In genomic region chr15:92903956-92904831, GRCh38 we compare ENCODE assay signal across 8 cellular contexts. TPM values are rescaled to one million over a fixed set of nuclear protein-coding genes. Genes with fewer than 3 reads are reported as not detected.
DNase-seq lines count a peak whose midpoint lies in the region; ATAC-seq and TF ChIP-seq lines count a peak whose summit lies in the region.

No MANE protein-coding gene starts in this region.

- TF ChIP-seq CTCF in KMS-11 (conservative IDR thresholded peaks at IDR 0.05; ENCODE audit: low read depth, low read length) (no peak), Panc1 (IDR thresholded peaks at IDR 0.05) (no peak), esophagus muscularis mucosa (IDR thresholded peaks at IDR 0.05) (no peak)

- peaks cover 22 to 48% of the 10 kb centered on the region in 2 donors for H3K36me3 Mint-ChIP-seq in activated T-cell treated with anti-CD3 and anti-CD28 coated beads, Interleukin-2, amount 50 U/mL, for 72 hours (ENCODE audit: insufficient read depth in 2 of 2)

- H3K4me1 ChIP-seq in KMS-11 (ENCODE audit: low read depth, poor library complexity, severe bottlenecking) (peaks cover 57% of the 10 kb centered on the region), Panc1 (ENCODE audit: control insufficient read depth, insufficient read depth, low read length) (peaks cover 53% of the 10 kb centered on the region), esophagus muscularis mucosa (peaks cover 42 to 74% (median 63%) of the 10 kb centered on the region in 4 donors), muscle layer of duodenum (ENCODE audit: control insufficient read depth in 1 of 2, insufficient read depth in 2 of 2, low read length in 2 of 2) (peaks cover 16 to 29% of the 10 kb centered on the region in 2 donors)

- H3K27me3 Mint-ChIP-seq in activated T-cell treated with anti-CD3 and anti-CD28 coated beads, Interleukin-2, amount 50 U/mL, for 72 hours (ENCODE audit: low read depth): no peaks in the 10 kb centered on the region

- H3K9me3 Mint-ChIP-seq in activated T-cell treated with anti-CD3 and anti-CD28 coated beads, Interleukin-2, amount 50 U/mL, for 72 hours: peaks cover under 1 to 2% of the 10 kb centered on the region in 2 donors

- H3K36me3 ChIP-seq in KMS-11 (ENCODE audit: insufficient read depth) (no peaks in the 10 kb centered on the region), Panc1 (ENCODE audit: control insufficient read depth, insufficient read depth, low read length) (peaks cover 30% of the 10 kb centered on the region), esophagus muscularis mucosa (no peaks in the 10 kb centered on the region), muscle layer of duodenum (ENCODE audit: control insufficient read depth in 1 of 2, insufficient read depth in 2 of 2, low read length in 2 of 2) (peaks cover 0 to 44% of the 10 kb centered on the region in 2 donors)

- BruUV-seq in Panc1 (replicated peaks; lab: Mats Ljungman, UMichigan): no TSS peak

- H3K4me3 ChIP-seq in KMS-11 (IDR thresholded peaks at IDR 0.05; ENCODE audit: insufficient read depth, low read depth, low read length): no peak overlapping the region
- H3K4me3 ChIP-seq in Panc1 (ENCODE audit: low read depth in 2 of 2, low read length in 2 of 2): peak overlapping the region; percentile 68 to 71
- H3K4me3 ChIP-seq in esophagus muscularis mucosa: peak overlapping the region; percentile 50 to 71 (median 66)
- H3K4me3 ChIP-seq in muscle layer of duodenum (ENCODE audit: low read depth in 1 of 2, low read length in 2 of 2): peak overlapping the region; percentile 91 to 97

- WGBS in esophagus muscularis mucosa: 0% methylated on average over 29 of the region's 50 CpGs

- H3K9me3 ChIP-seq in Panc1 (ENCODE audit: control insufficient read depth, insufficient read depth, low read depth, low read length) (no peaks in the 10 kb centered on the region), esophagus muscularis mucosa (no peaks in the 10 kb centered on the region), muscle layer of duodenum (ENCODE audit: control insufficient read depth in 1 of 2, low read length in 2 of 2) (no peaks in the 10 kb centered on the region)

- peaks cover 57% of the 10 kb centered on the region for H3K4me1 Mint-ChIP-seq in activated T-cell treated with anti-CD3 and anti-CD28 coated beads, Interleukin-2, amount 50 U/mL, for 72 hours (ENCODE audit: low read depth)

- intact Hi-C loops in Panc1 (cut with micrococcal nuclease; ENCODE audit: unreplicated experiment): loop anchor here (1.0 kb wide), 1 partner anchor 95 kb away; no protein-coding TSS in a partner anchor
- intact Hi-C loops in esophagus muscularis mucosa (cut with DNase I): no loop called here

- H3K4me2 ChIP-seq in KMS-11: peak overlapping the region; percentile 99

- peak overlapping the region; percentile 99 for H3K9ac ChIP-seq in KMS-11

- H4K20me1 ChIP-seq in KMS-11 (ENCODE audit: insufficient read depth): no peaks in the 10 kb centered on the region

- H3K27ac ChIP-seq in KMS-11: peak overlapping the region; percentile 99
- H3K27ac ChIP-seq in Panc1 (ENCODE audit: low read length): peak overlapping the region; percentile 100
- peak overlapping the region; percentile 89 to 98 (median 94) for H3K27ac ChIP-seq in esophagus muscularis mucosa (replicated peaks in 1 of 4)
- peak overlapping the region; percentile 100 for H3K27ac ChIP-seq in muscle layer of duodenum (ENCODE audit: low read length)

- TF ChIP-seq EP300 in esophagus muscularis mucosa (IDR thresholded peaks at IDR 0.05): peak; percentile 93

- peak; percentile 83 for DNase-seq in DMS79 treated with DMSO at 0.1 percent for 48 hours (lab: John Stamatoyannopoulos, UW)
- peak; percentile 91 for DNase-seq in Panc1 (ENCODE audit: low read depth, low spot score)
- DNase-seq in activated T-cell treated with anti-CD3 and anti-CD28 coated beads, Interleukin-2, amount 50 U/mL, for 72 hours: peak; percentile 98 to 100
- peak; percentile 100 for DNase-seq in esophagus muscularis mucosa (ENCODE audit: extremely low spot score)
- DNase-seq in stimulated activated CD8-positive, alpha-beta memory T cell treated with anti-CD3 and anti-CD28 coated beads, Interleukin-7, amount 100 ng/mL, for 24 hours (ENCODE audit: low read depth): peak; percentile 93

- H3K4me3 Mint-ChIP-seq in activated T-cell treated with anti-CD3 and anti-CD28 coated beads, Interleukin-2, amount 50 U/mL, for 72 hours: peak overlapping the region; percentile 92 to 99

- POLR2A ChIA-PET in Panc1 (lab: Charles Lee): interaction anchor here (0.6 to 1.6 kb wide), 4 partner anchors 22 to 103 kb away, joined by 3 to 7 read pairs (median 4); no protein-coding TSS in a partner anchor

- peaks cover 96% of the 10 kb centered on the region for H3K79me2 ChIP-seq in KMS-11 (ENCODE audit: insufficient read depth, low read depth)

- CTCF ChIA-PET in Panc1 (lab: Charles Lee): interaction anchor here (0.5 to 0.7 kb wide), 2 partner anchors 94 to 150 kb away, joined by 3 to 4 read pairs; no protein-coding TSS in a partner anchor

- TF ChIP-seq POLR2A in esophagus muscularis mucosa (IDR thresholded peaks at IDR 0.05; ENCODE audit: low read depth): peak; percentile 88

- ATAC-seq in GM21786 (IDR thresholded peaks at IDR 0.05; ENCODE audit: unreplicated experiment) (peak; percentile 56), Panc1 (peak; percentile 91)
- ATAC-seq in activated T-cell treated with anti-CD3 and anti-CD28 coated beads, Interleukin-2, amount 50 U/mL, for 72 hours (replicated peaks in 1 of 2): peak; percentile 84 to 85

- in situ Hi-C loops in Panc1 (cut with HindIII; ENCODE audit: low pct_unique_long_range_greater_than_20kb, low sequenced_read_pairs): no loop called here

- H2AFZ ChIP-seq in KMS-11 (ENCODE audit: low read depth): no peak overlapping the region

- peak overlapping the region; percentile 97 for H3K27ac Mint-ChIP-seq in activated T-cell treated with anti-CD3 and anti-CD28 coated beads, Interleukin-2, amount 50 U/mL, for 72 hours

- no peaks in the 10 kb centered on the region for H3K27me3 ChIP-seq in KMS-11 (ENCODE audit: insufficient read depth, low read depth)
- H3K27me3 ChIP-seq in Panc1 (ENCODE audit: control insufficient read depth, insufficient read depth, low read length): no peaks in the 10 kb centered on the region
- no peaks in the 10 kb centered on the region for H3K27me3 ChIP-seq in esophagus muscularis mucosa
- no peaks in the 10 kb centered on the region for H3K27me3 ChIP-seq in muscle layer of duodenum (ENCODE audit: low read depth, low read length)

RNA-seq across cellular contexts. Expression of gene CHD2, which starts 4.1 kb away (rescaled TPM):
- total RNA-seq in Panc1 (2021; ENCODE audit: unreplicated experiment) (81.8 TPM), esophagus muscularis mucosa (10 to 100 TPM; 54.3 to 86.0 (median 62.8) TPM)
- 43.9 TPM for polyA plus RNA-seq in Panc1 (2012; ENCODE audit: insufficient read length)
- total RNA-seq in activated T-cell treated with anti-CD3 and anti-CD28 coated beads, Interleukin-2, amount 50 U/mL, for 72 hours: 100 to 1,000 TPM; 208 to 246 TPM
